8 cellular contexts compared by ENCODE assay signal in the genomic region with DNA sequence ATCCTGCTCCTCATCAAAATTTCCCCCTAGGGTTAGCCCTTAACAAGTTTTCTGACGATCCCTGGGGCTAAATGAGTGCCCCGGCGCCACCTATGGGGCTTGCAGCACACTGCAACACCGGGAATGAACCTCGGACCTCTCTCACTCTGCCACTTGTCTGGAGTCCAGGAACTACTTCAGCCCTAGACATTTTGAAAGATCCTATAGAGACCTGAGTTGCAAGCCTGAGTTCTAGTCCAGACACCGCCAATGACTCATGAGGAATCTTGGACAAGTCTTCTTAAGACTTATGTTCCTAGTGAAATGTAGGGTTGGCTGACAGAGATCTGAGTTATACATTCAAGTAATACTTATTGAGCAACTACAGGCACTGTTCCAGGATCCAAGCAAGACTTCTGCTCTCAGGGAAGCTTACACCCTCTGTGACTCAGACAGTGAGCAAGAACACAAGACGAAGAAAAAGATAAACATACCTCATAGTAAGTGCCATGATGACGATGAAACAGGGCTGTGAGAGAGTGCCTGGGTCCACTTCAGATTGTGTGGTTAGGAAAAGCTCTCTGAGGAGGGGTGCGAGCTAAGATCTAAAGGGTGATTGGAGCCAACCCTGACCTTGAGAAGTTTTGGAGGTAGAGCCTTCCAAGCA. TPM values are rescaled to one million over a fixed set of nuclear protein-coding genes. Genes with fewer than 3 reads are reported as not detected.
A peak's percentile ranks its signal among the peaks of the same experiment; 100 is the strongest.
DNase-seq lines count a peak whose midpoint lies in the region; ATAC-seq and TF ChIP-seq lines count a peak whose summit lies in the region.

No MANE protein-coding gene starts in this region.

- no peaks in the 10 kb centered on the region for H3K36me3 Mint-ChIP-seq in MCF 10A (ENCODE audit: insufficient read depth, unreplicated experiment)
- H3K36me3 Mint-ChIP-seq in activated CD4-positive, alpha-beta memory T cell treated with anti-CD3 and anti-CD28 coated beads for 36 hours, result no peaks in the 10 kb centered on the region

- intact Hi-C loops in MCF 10A (cut with micrococcal nuclease), result loop anchor here (1.0 to 5.0 kb wide), 4 partner anchors 67 to 206 kb away; partner anchors contain the start of genes RPL27A and TRIM66
- intact Hi-C loops in breast epithelium (cut with DNase I; ENCODE audit: low total_unique reads), result no loop called here
- intact Hi-C loops in activated CD4-positive, alpha-beta memory T cell treated with anti-CD3 and anti-CD28 coated beads for 36 hours (cut with micrococcal nuclease), result no loop called here

- H3K36me3 ChIP-seq in breast epithelium (no peaks in the 10 kb centered on the region), rectal smooth muscle tissue (ENCODE audit: control insufficient read depth, insufficient read depth, low read length) (no peaks in the 10 kb centered on the region)

- H3K27me3 ChIP-seq in breast epithelium (no peaks in the 10 kb centered on the region), foreskin keratinocyte (no peaks in the 10 kb centered on the region), rectal smooth muscle tissue (ENCODE audit: control insufficient read depth, insufficient read depth, low read length) (no peaks in the 10 kb centered on the region)

- no peak overlapping the region for H3K9ac ChIP-seq in rectal smooth muscle tissue (ENCODE audit: low read length)

- CTCF ChIA-PET in MCF 10A (lab: Yijun Ruan, JAX), result interaction anchor here (0.5 to 0.8 kb wide), 6 partner anchors 15 to 208 kb away, joined by 3 read pairs; no protein-coding TSS in a partner anchor
- CTCF ChIA-PET in activated CD4-positive, alpha-beta memory T cell treated with anti-CD3 and anti-CD28 coated beads for 36 hours (lab: Charles Lee), result interaction anchor here (1.6 to 1.8 kb wide), 2 partner anchors 13 to 22 kb away, joined by 3 to 5 read pairs; no protein-coding TSS in a partner anchor

- TF ChIP-seq POLR2A in breast epithelium (IDR thresholded peaks at IDR 0.05), result no peak

- DNase-seq in MCF 10A (ENCODE audit: unreplicated experiment), result peak; percentile 100
- no peak for DNase-seq in breast epithelium (ENCODE audit: low spot score in 2 of 2)
- DNase-seq in HFF-Myc (ENCODE audit: extremely low read depth, low read depth), result peak; percentile 94
- DNase-seq in NAMALWA (ENCODE audit: low spot score), result peak; percentile 73
- peak; percentile 63 for DNase-seq in activated CD4-positive, alpha-beta memory T cell treated with anti-CD3 and anti-CD28 coated beads for 36 hours
- DNase-seq in foreskin keratinocyte, result peak; percentile 100
- no peak for DNase-seq in hippocampal formation (lab: John Stamatoyannopoulos, UW)

- H3K27me3 Mint-ChIP-seq in MCF 10A (ENCODE audit: insufficient read depth, unreplicated experiment), result no peaks in the 10 kb centered on the region
- peaks cover 21% of the 10 kb centered on the region for H3K27me3 Mint-ChIP-seq in activated CD4-positive, alpha-beta memory T cell treated with anti-CD3 and anti-CD28 coated beads for 36 hours

- H3K27ac Mint-ChIP-seq in MCF 10A (ENCODE audit: low read depth, unreplicated experiment), result peak overlapping the region; percentile 95
- no peak overlapping the region for H3K27ac Mint-ChIP-seq in activated CD4-positive, alpha-beta memory T cell treated with anti-CD3 and anti-CD28 coated beads for 36 hours

- peaks cover 25% of the 10 kb centered on the region for H3K4me1 Mint-ChIP-seq in MCF 10A (ENCODE audit: insufficient read depth, unreplicated experiment)
- H3K4me1 Mint-ChIP-seq in activated CD4-positive, alpha-beta memory T cell treated with anti-CD3 and anti-CD28 coated beads for 36 hours (ENCODE audit: low read depth), result no peaks in the 10 kb centered on the region

- no TSS peak for BruUV-seq in MCF 10A (replicated peaks; lab: Mats Ljungman, UMichigan)

- peak overlapping the region; percentile 15 for H3K4me3 Mint-ChIP-seq in MCF 10A (ENCODE audit: unreplicated experiment)
- no peak overlapping the region for H3K4me3 Mint-ChIP-seq in activated CD4-positive, alpha-beta memory T cell treated with anti-CD3 and anti-CD28 coated beads for 36 hours

- H3K27ac ChIP-seq in breast epithelium, result no peak overlapping the region
- H3K27ac ChIP-seq in foreskin keratinocyte, result peak overlapping the region; percentile 86
- H3K27ac ChIP-seq in rectal smooth muscle tissue (ENCODE audit: low read depth, low read length), result peak overlapping the region; percentile 59

- POLR2A ChIA-PET in MCF 10A (lab: Yijun Ruan, JAX), result interaction anchor here (0.8 to 2.0 kb wide), 6 partner anchors 13 to 84 kb away, joined by 3 to 9 read pairs (median 3); partner anchors contain the start of genes RPL27A and TRIM66
- POLR2A ChIA-PET in activated CD4-positive, alpha-beta memory T cell treated with anti-CD3 and anti-CD28 coated beads for 36 hours (lab: Charles Lee), result no interaction called here

- no peaks in the 10 kb centered on the region for H3K9me3 ChIP-seq in breast epithelium

- peak; percentile 95 for ATAC-seq in foreskin keratinocyte

- H3K4me1 ChIP-seq in breast epithelium, result no peaks in the 10 kb centered on the region
- peaks cover 18% of the 10 kb centered on the region for H3K4me1 ChIP-seq in foreskin keratinocyte
- H3K4me1 ChIP-seq in rectal smooth muscle tissue (ENCODE audit: control insufficient read depth, insufficient read depth, low read length), result peaks cover 5% of the 10 kb centered on the region

- H3K4me3 ChIP-seq in breast epithelium, result no peak overlapping the region
- no peak overlapping the region for H3K4me3 ChIP-seq in HFF-Myc (replicated peaks; ENCODE audit: low read depth, low read length)
- no peak overlapping the region for H3K4me3 ChIP-seq in rectal smooth muscle tissue (ENCODE audit: low read length)

- peak; percentile 64 for TF ChIP-seq CTCF in MCF 10A (IDR thresholded peaks at IDR 0.05; ENCODE audit: unreplicated experiment)
- peak in 1 of 3 donors; percentile 30 for TF ChIP-seq CTCF in breast epithelium (IDR thresholded peaks at IDR 0.05)
- TF ChIP-seq CTCF in HFF-Myc (IDR thresholded peaks at IDR 0.05; ENCODE audit: low read depth, low read length, missing control alignments), result peak; percentile 85
- peak; percentile 91 for TF ChIP-seq CTCF in foreskin keratinocyte (conservative IDR thresholded peaks at IDR 0.05)

- no peaks in the 10 kb centered on the region for H3K9me3 Mint-ChIP-seq in MCF 10A (ENCODE audit: unreplicated experiment)
- H3K9me3 Mint-ChIP-seq in activated CD4-positive, alpha-beta memory T cell treated with anti-CD3 and anti-CD28 coated beads for 36 hours, result no peaks in the 10 kb centered on the region

RNA-seq across cellular contexts. Expression of gene STK33, which starts 10.2 kb away (rescaled TPM):
- total RNA-seq in MCF 10A (2022), result 0.20 and 0.58 TPM in 2 replicates
- 1 to 10 TPM in 2 of 3 donors, under 1 TPM in 1; 0.33 to 2.4 (median 1.2) TPM for total RNA-seq in breast epithelium
- under 1 TPM; 0.24 to 0.46 TPM for total RNA-seq in activated CD4-positive, alpha-beta memory T cell treated with anti-CD3 and anti-CD28 coated beads for 36 hours
- 0.39 and 0.54 TPM in 2 replicates for total RNA-seq in foreskin keratinocyte
- 0.37 and 0.43 TPM in 2 replicates for polyA plus RNA-seq in foreskin keratinocyte

Comparison
In these comparisons a context has a peak if more than half of its experiments do, and no peak if none do; other contexts are left out.
1. DNase-seq: peak in MCF 10A (single experiment), HFF-Myc (single experiment), NAMALWA (single experiment), activated CD4-positive, alpha-beta memory T cell treated with anti-CD3 and anti-CD28 coated beads for 36 hours (single experiment) and foreskin keratinocyte (2 of 2); none in breast epithelium (0 of 2) and hippocampal formation (0 of 2).
2. H3K27ac ChIP-seq: peak in foreskin keratinocyte (single experiment) and rectal smooth muscle tissue (single experiment); none in breast epithelium (0 of 2).